In genomic region chr9:88076286-88077070, GRCh38 we compare ENCODE assay signal across 8 cellular contexts.
DNase-seq lines count a peak whose midpoint lies in the region; ATAC-seq and TF ChIP-seq lines count a peak whose summit lies in the region.

No MANE protein-coding gene starts in this region.

- H3K4me3 Mint-ChIP-seq in CD4-positive, CD25-positive, alpha-beta regulatory T cell = peak overlapping the region in 3 of 4 donors; percentile 56 to 84 (median 78)
- peak overlapping the region; percentile 79 for H3K4me3 Mint-ChIP-seq in progenitor cell of endocrine pancreas (ENCODE audit: low read depth)

- in situ Hi-C loops in brain microvascular endothelial cell (cut with HindIII; ENCODE audit: low pct_ligation_motif_present, low sequenced_read_pairs) = no loop called here

- H3K36me3 ChIP-seq in CD4-positive, CD25-positive, alpha-beta regulatory T cell (ENCODE audit: control insufficient read depth, insufficient read depth, low read length) = no peaks in the 10 kb centered on the region
- H3K36me3 ChIP-seq in HUES6 (ENCODE audit: control insufficient read depth, insufficient read depth, low read length) (no peaks in the 10 kb centered on the region), brain microvascular endothelial cell (replicated peaks) (no peaks in the 10 kb centered on the region)

- no peak overlapping the region for H3K27ac Mint-ChIP-seq in CD4-positive, CD25-positive, alpha-beta regulatory T cell
- H3K27ac Mint-ChIP-seq in progenitor cell of endocrine pancreas = peak overlapping the region; percentile 90

- peak overlapping the region; percentile 57 for H3K9ac ChIP-seq in HUES6 (ENCODE audit: low read length)

- H3K27me3 Mint-ChIP-seq in CD4-positive, CD25-positive, alpha-beta regulatory T cell = peaks cover 74% of the 10 kb centered on the region
- H3K27me3 Mint-ChIP-seq in progenitor cell of endocrine pancreas = peaks cover 3% of the 10 kb centered on the region

- ATAC-seq in CD4-positive, CD25-positive, alpha-beta regulatory T cell (ENCODE audit: low read depth in 2 of 2) = peak; percentile 34 to 39
- no peak for ATAC-seq in GM21529 (IDR thresholded peaks at IDR 0.05; ENCODE audit: unreplicated experiment)

- peaks cover 0 to 5% (median 0%) of the 10 kb centered on the region in 7 donors for H3K9me3 Mint-ChIP-seq in CD4-positive, CD25-positive, alpha-beta regulatory T cell
- peaks cover 5% of the 10 kb centered on the region for H3K9me3 Mint-ChIP-seq in progenitor cell of endocrine pancreas (ENCODE audit: low read depth)

- no peak overlapping the region for H3K27ac ChIP-seq in CD4-positive, CD25-positive, alpha-beta regulatory T cell (ENCODE audit: insufficient read depth, low read length, poor library complexity, severe bottlenecking)
- H3K27ac ChIP-seq in HUES6 (ENCODE audit: low read depth, low read length) = no peak overlapping the region
- no peak overlapping the region for H3K27ac ChIP-seq in brain microvascular endothelial cell

- peaks cover 14% of the 10 kb centered on the region for H3K4me1 ChIP-seq in CD4-positive, CD25-positive, alpha-beta regulatory T cell (ENCODE audit: control insufficient read depth, insufficient read depth, low read length, poor library complexity, severe bottlenecking)
- peaks cover 14% of the 10 kb centered on the region; the same call in 1 of the 2 replicates for H3K4me1 ChIP-seq in HUES6 (ENCODE audit: control insufficient read depth, insufficient read depth, low read length)

- H3K27me3 ChIP-seq in CD4-positive, CD25-positive, alpha-beta regulatory T cell (ENCODE audit: control insufficient read depth, insufficient read depth, low read length) = peaks cover 17% of the 10 kb centered on the region
- peaks cover 31% of the 10 kb centered on the region for H3K27me3 ChIP-seq in HUES6 (ENCODE audit: control insufficient read depth, insufficient read depth, low read length)
- H3K27me3 ChIP-seq in brain microvascular endothelial cell (replicated peaks) = no peaks in the 10 kb centered on the region

- no peaks in the 10 kb centered on the region for H3K9me3 ChIP-seq in CD4-positive, CD25-positive, alpha-beta regulatory T cell (ENCODE audit: control insufficient read depth in 2 of 2, low read length in 2 of 2)
- no peaks in the 10 kb centered on the region for H3K9me3 ChIP-seq in HUES6 (ENCODE audit: control insufficient read depth, insufficient read depth, low read depth, low read length)

- H3K36me3 Mint-ChIP-seq in CD4-positive, CD25-positive, alpha-beta regulatory T cell = no peaks in the 10 kb centered on the region
- no peaks in the 10 kb centered on the region for H3K36me3 Mint-ChIP-seq in progenitor cell of endocrine pancreas (ENCODE audit: insufficient read depth)

- no peak overlapping the region for H3K4me3 ChIP-seq in CD4-positive, CD25-positive, alpha-beta regulatory T cell (ENCODE audit: low read depth, low read length)
- H3K4me3 ChIP-seq in HUES6 (ENCODE audit: low read depth, low read length) (peak overlapping the region; percentile 78), brain microvascular endothelial cell (ENCODE audit: low read depth, low read length) (peak overlapping the region; percentile 62)

- peak in 2 of 3 donors; percentile 3 to 23 for DNase-seq in CD4-positive, CD25-positive, alpha-beta regulatory T cell
- peak; percentile 68 for DNase-seq in SHP77 treated with DMSO at 0.1 percent for 48 hours (lab: John Stamatoyannopoulos, UW)
- peak; percentile 59 for DNase-seq in brain microvascular endothelial cell
- DNase-seq in hypothalamus (lab: John Stamatoyannopoulos, UW) = peak in 49 of 51 donors; percentile 4 to 77 (median 44)
- DNase-seq in progenitor cell of endocrine pancreas (ENCODE audit: low spot score, unreplicated experiment) = peak; percentile 42
- DNase-seq in GDM1 (lab: John Stamatoyannopoulos, UW) = no peak

- peaks cover 0 to 16% (median 6%) of the 10 kb centered on the region in 4 donors for H3K4me1 Mint-ChIP-seq in CD4-positive, CD25-positive, alpha-beta regulatory T cell
- H3K4me1 Mint-ChIP-seq in progenitor cell of endocrine pancreas (ENCODE audit: low read depth) = peaks cover 14% of the 10 kb centered on the region

- TF ChIP-seq CTCF in brain microvascular endothelial cell (IDR thresholded peaks at IDR 0.05; ENCODE audit: low read depth, low read length, missing control alignments) (peak; percentile 42), progenitor cell of endocrine pancreas (IDR thresholded peaks at IDR 0.05; ENCODE audit: unreplicated experiment) (peak; percentile 10)
